Comparison of ENCODE assay signal across 12 cellular contexts in genomic region chr12:65918057-65918456, GRCh38.
A peak's percentile ranks its signal among the peaks of the same experiment; 100 is the strongest.
DNase-seq lines count a peak whose midpoint lies in the region; ATAC-seq and TF ChIP-seq lines count a peak whose summit lies in the region.
"Had no signal": no experiment of that assay in that cellular context is flagged by ENCODE, and none has a peak within 500 bp of the region (broad histone marks: within the 10 kb centered on the region; RNA-seq: fewer than 3 reads in every experiment).

No MANE protein-coding gene starts in this region.

- TF ChIP-seq CTCF in Panc1 (IDR thresholded peaks at IDR 0.05) (no peak), GM23338 (conservative IDR thresholded peaks at IDR 0.05; ENCODE audit: low read depth in 2 of 2) (no peak)

- H3K27ac ChIP-seq in BLaER1 (no peak overlapping the region), Panc1 (ENCODE audit: low read length) (peak overlapping the region; percentile 72), GM23338 (ENCODE audit: low read depth) (no peak overlapping the region)
- H3K27ac ChIP-seq: adrenal gland had no signal

- H3K36me3 Mint-ChIP-seq in GM23338 (ENCODE audit: low read depth): peaks cover 39% of the 10 kb centered on the region

- H2AFZ ChIP-seq in GM23338: no peak overlapping the region

- H3K4me1 ChIP-seq in BLaER1 (peaks cover 33% of the 10 kb centered on the region), Panc1 (ENCODE audit: control insufficient read depth, insufficient read depth, low read length) (peaks cover 9% of the 10 kb centered on the region; the same call in 1 of the 2 replicates), GM23338 (ENCODE audit: insufficient read depth) (0 out of 2 replicates have a peak, but pooled peaks cover 4% of the 10 kb centered on the region)
- H3K4me1 ChIP-seq: adrenal gland had no signal

- H3K79me2 ChIP-seq in GM23338 (replicated peaks; ENCODE audit: insufficient read depth): peaks cover 22% of the 10 kb centered on the region; the same call in 1 of the 2 replicates

- DNase-seq in Panc1 (ENCODE audit: low read depth, low spot score): no peak
- no peak for DNase-seq in GM23338 (ENCODE audit: low spot score)
- DNase-seq in COLO829 (ENCODE audit: low spot score): no peak
- DNase-seq: adrenal gland, HFFc6, NCI-H2107 had no signal

- peaks cover 35% of the 10 kb centered on the region for H3K9me3 ChIP-seq in BLaER1
- H3K9me3 ChIP-seq in Panc1 (ENCODE audit: control insufficient read depth, insufficient read depth, low read depth, low read length): no peaks in the 10 kb centered on the region
- H3K9me3 ChIP-seq: adrenal gland had no signal

- H4K20me1 ChIP-seq in BLaER1 (no peaks in the 10 kb centered on the region), GM23338 (replicated peaks; ENCODE audit: insufficient read depth) (no peaks in the 10 kb centered on the region)

- H3K27ac Mint-ChIP-seq in GM23338: no peak overlapping the region
- H3K27ac Mint-ChIP-seq: dendritic cell treated with granulocyte-macrophage colony-stimulating factor and Interleukin-4, amounts not matched to agents 40 ng/mL and 50 ng/mL, for 4 days; HFFc6 had no signal

- no peaks in the 10 kb centered on the region for H3K9me3 Mint-ChIP-seq in GM23338
- H3K9me3 Mint-ChIP-seq: HFFc6 had no signal

- no peaks in the 10 kb centered on the region for H3F3A ChIP-seq in GM23338 (replicated peaks; ENCODE audit: low read depth)

- H3K27me3 ChIP-seq in BLaER1 (no peaks in the 10 kb centered on the region), Panc1 (ENCODE audit: control insufficient read depth, insufficient read depth, low read length) (no peaks in the 10 kb centered on the region), GM23338 (ENCODE audit: insufficient read depth) (no peaks in the 10 kb centered on the region)
- H3K27me3 ChIP-seq: adrenal gland had no signal

- CTCF ChIA-PET in Panc1 (lab: Charles Lee): no interaction called here

- no peak overlapping the region for H3K4me3 Mint-ChIP-seq in GM23338
- H3K4me3 Mint-ChIP-seq: dendritic cell treated with granulocyte-macrophage colony-stimulating factor and Interleukin-4, amounts not matched to agents 40 ng/mL and 50 ng/mL, for 4 days; HFFc6 had no signal

- no peak overlapping the region for H3K9ac ChIP-seq in BLaER1

- intact Hi-C loops in Panc1 (cut with micrococcal nuclease; ENCODE audit: unreplicated experiment): no loop called here

- POLR2A ChIA-PET in Panc1 (lab: Charles Lee): no interaction called here

- peaks cover 2% of the 10 kb centered on the region for H3K27me3 Mint-ChIP-seq in GM23338 (ENCODE audit: insufficient read depth, low read depth, poor library complexity)
- H3K27me3 Mint-ChIP-seq: dendritic cell treated with granulocyte-macrophage colony-stimulating factor and Interleukin-4, amounts not matched to agents 40 ng/mL and 50 ng/mL, for 4 days had no signal

- in situ Hi-C loops in Panc1 (cut with HindIII; ENCODE audit: low pct_unique_long_range_greater_than_20kb, low sequenced_read_pairs): no loop called here

- H3K4me1 Mint-ChIP-seq in GM23338: peaks cover 8% of the 10 kb centered on the region; the same call in 2 of the 3 replicates

- H3K4me3 ChIP-seq in BLaER1: no peak overlapping the region
- H3K4me3 ChIP-seq in Panc1 (ENCODE audit: low read depth in 2 of 2, low read length in 2 of 2): no peak overlapping the region
- no peak overlapping the region for H3K4me3 ChIP-seq in GM23338
- H3K4me3 ChIP-seq: adrenal gland had no signal

- ATAC-seq in GM18909 (IDR thresholded peaks at IDR 0.05; ENCODE audit: poor library complexity, unreplicated experiment) (peak; percentile 73), HG03103 (IDR thresholded peaks at IDR 0.05; ENCODE audit: low read depth, unreplicated experiment) (peak; percentile 56), Panc1 (no peak), HG02642 (IDR thresholded peaks at IDR 0.05; ENCODE audit: poor library complexity, unreplicated experiment) (no peak), GM23338 (no peak), HG03097 (IDR thresholded peaks at IDR 0.05; ENCODE audit: low FRiP score, unreplicated experiment) (no peak)

- H3K9me2 ChIP-seq in GM23338 (ENCODE audit: insufficient read depth): no peaks in the 10 kb centered on the region; the same call in 1 of the 2 replicates

- BruUV-seq in Panc1 (replicated peaks; lab: Mats Ljungman, UMichigan): no TSS peak

- H3K4me2 ChIP-seq in BLaER1: peak overlapping the region; percentile 42
- no peak overlapping the region for H3K4me2 ChIP-seq in GM23338

- H3K36me3 ChIP-seq in BLaER1 (no peaks in the 10 kb centered on the region), Panc1 (ENCODE audit: control insufficient read depth, insufficient read depth, low read length) (no peaks in the 10 kb centered on the region), GM23338 (ENCODE audit: insufficient read depth) (peaks cover 4% of the 10 kb centered on the region)
- H3K36me3 ChIP-seq: adrenal gland had no signal

TF ChIP-seq in GM23338, 12 proteins besides CTCF, POLR2A, EP300 and RAD21:
- TF ChIP-seq NANOG (IDR thresholded peaks at IDR 0.05; ENCODE audit: borderline replicate concordance) (no peak), EZH2 (IDR thresholded peaks at IDR 0.05; ENCODE audit: low read depth, unreplicated experiment) (no peak), POLR2AphosphoS5 (IDR thresholded peaks at IDR 0.05; ENCODE audit: low read depth) (no peak), ZNF462 (CRISPR knock-in tag; IDR thresholded peaks at IDR 0.05) (no peak)

Comparison
In these comparisons a context has a peak if more than half of its experiments do, and no peak if none do; other contexts are left out.
1. ATAC-seq: peak in GM18909 (single experiment) and HG03103 (single experiment); none in Panc1 (single experiment), HG02642 (single experiment), GM23338 (single experiment) and HG03097 (single experiment).